ENCODE assay signal across 20 cellular contexts in genomic region chr10:65294329-65294728, GRCh38.
A peak's percentile ranks its signal among the peaks of the same experiment; 100 is the strongest.
DNase-seq lines count a peak whose midpoint lies in the region; TF ChIP-seq lines count a peak whose summit lies in the region.
"Had no signal": no experiment of that assay in that cellular context is flagged by ENCODE, and none has a peak within 500 bp of the region (broad histone marks: within the 10 kb centered on the region; RNA-seq: fewer than 3 reads in every experiment).

No MANE protein-coding gene starts in this region.

- no peak overlapping the region for H3K18ac ChIP-seq in mesendoderm (ENCODE audit: low read length)

- no peak overlapping the region for H3K4me3 Mint-ChIP-seq in progenitor cell of endocrine pancreas (ENCODE audit: low read depth)
- H3K4me3 Mint-ChIP-seq: activated CD8-positive, alpha-beta memory T cell treated with anti-CD3 and anti-CD28 coated beads, Interleukin-2, amount 10 ng/mL, durations not matched to agents 7 days and 5 days; activated naive CD8-positive, alpha-beta T cell treated with anti-CD3 and anti-CD28 coated beads, Interleukin-2, amount 50 U/mL, for 24 hours; naive thymus-derived CD4-positive, alpha-beta T cell; T-helper 2 cell treated with Interferon-gamma antibody and Interleukin-4, amounts not matched to agents 5 μg/mL and 100 μg/mL, for 36 hours had no signal

- H4K5ac ChIP-seq in mesendoderm (ENCODE audit: low read length) = no peak overlapping the region

- no peak overlapping the region for H2AK5ac ChIP-seq in mesendoderm (ENCODE audit: low read length)

- no peak overlapping the region for H2BK120ac ChIP-seq in mesendoderm (ENCODE audit: low read depth, low read length)

- no peaks in the 10 kb centered on the region for H3K4me1 Mint-ChIP-seq in progenitor cell of endocrine pancreas (ENCODE audit: low read depth)
- H3K4me1 Mint-ChIP-seq: activated CD8-positive, alpha-beta memory T cell treated with anti-CD3 and anti-CD28 coated beads, Interleukin-2, amount 10 ng/mL, durations not matched to agents 7 days and 5 days; activated naive CD8-positive, alpha-beta T cell treated with anti-CD3 and anti-CD28 coated beads, Interleukin-2, amount 50 U/mL, for 24 hours; naive thymus-derived CD4-positive, alpha-beta T cell had no signal

- TF ChIP-seq CTCF in A673 (conservative IDR thresholded peaks at IDR 0.05; ENCODE audit: low read depth, low read length) = no peak
- no peak for TF ChIP-seq CTCF in astrocyte of the spinal cord (IDR thresholded peaks at IDR 0.05; ENCODE audit: low read depth, low read length)
- no peak for TF ChIP-seq CTCF in progenitor cell of endocrine pancreas (IDR thresholded peaks at IDR 0.05; ENCODE audit: unreplicated experiment)

- H3K79me2 ChIP-seq in mesendoderm (ENCODE audit: control insufficient read depth, insufficient read depth, low read length) = no peaks in the 10 kb centered on the region
- H3K79me2 ChIP-seq: parathyroid adenoma had no signal

- no peak overlapping the region for H3K27ac Mint-ChIP-seq in progenitor cell of endocrine pancreas
- H3K27ac Mint-ChIP-seq: activated CD8-positive, alpha-beta memory T cell treated with anti-CD3 and anti-CD28 coated beads, Interleukin-2, amount 10 ng/mL, durations not matched to agents 7 days and 5 days; activated naive CD8-positive, alpha-beta T cell treated with anti-CD3 and anti-CD28 coated beads, Interleukin-2, amount 50 U/mL, for 24 hours; activated T-helper 2 cell treated with anti-CD3 and anti-CD28 coated beads, Interferon-gamma antibody, Interleukin-2, Interleukin-4, amounts not matched to agents 10 μg/mL and 5 μg/mL and 100 μg/mL, durations not matched to agents 14 hours and 24 hours and 36 hours; naive thymus-derived CD4-positive, alpha-beta T cell; T-helper 2 cell treated with Interferon-gamma antibody and Interleukin-4, amounts not matched to agents 5 μg/mL and 100 μg/mL, for 36 hours had no signal

- H3K4me3 ChIP-seq in A673 (ENCODE audit: low read depth, low read length, poor library complexity, severe bottlenecking) = no peak overlapping the region
- no peak overlapping the region for H3K4me3 ChIP-seq in astrocyte of the spinal cord (ENCODE audit: low read depth, low read length)
- H3K4me3 ChIP-seq in mesendoderm (ENCODE audit: low read length) = no peak overlapping the region
- H3K4me3 ChIP-seq: skin epidermis, testis had no signal

- H3K27me3 ChIP-seq in A673 (replicated peaks; ENCODE audit: insufficient read depth, low read depth, low read length, poor library complexity) (no peaks in the 10 kb centered on the region), mesendoderm (ENCODE audit: insufficient read depth, low read length, poor library complexity) (no peaks in the 10 kb centered on the region)
- H3K27me3 ChIP-seq: testis had no signal

- CTCF ChIA-PET in A673 (lab: Charles Lee) = no interaction called here

- H3K27ac ChIP-seq in A673 (ENCODE audit: low read depth, low read length, poor library complexity, severe bottlenecking) = no peak overlapping the region
- no peak overlapping the region for H3K27ac ChIP-seq in mesendoderm (ENCODE audit: low read depth, low read length)
- H3K27ac ChIP-seq: parathyroid adenoma, skin epidermis, testis had no signal

- no peak overlapping the region for H3K23ac ChIP-seq in mesendoderm (ENCODE audit: low read length)

- no peak overlapping the region for H3K4ac ChIP-seq in mesendoderm (ENCODE audit: low read depth, low read length)

- no peak overlapping the region for H3K9ac ChIP-seq in mesendoderm (ENCODE audit: low read length)
- H3K9ac ChIP-seq: parathyroid adenoma had no signal

- H2BK5ac ChIP-seq in mesendoderm (ENCODE audit: low read length) = no peak overlapping the region

- H3K56ac ChIP-seq in mesendoderm (ENCODE audit: low read length) = no peak overlapping the region

- H3K4me2 ChIP-seq in mesendoderm (ENCODE audit: low read length) = no peak overlapping the region

- no peak overlapping the region for H4K8ac ChIP-seq in mesendoderm (ENCODE audit: low read depth, low read length)

- in situ Hi-C loops in KBM-7 (cut with MboI; ENCODE audit: low pct_unique_long_range_greater_than_20kb, low sequenced_read_pairs) (no loop called here), astrocyte of the spinal cord (cut with HindIII; ENCODE audit: low sequenced_read_pairs) (no loop called here)

- no peaks in the 10 kb centered on the region for H3K79me1 ChIP-seq in mesendoderm (ENCODE audit: low read length)

- H3K9me3 Mint-ChIP-seq in progenitor cell of endocrine pancreas (ENCODE audit: low read depth) = no peaks in the 10 kb centered on the region
- H3K9me3 Mint-ChIP-seq: activated T-helper 2 cell treated with anti-CD3 and anti-CD28 coated beads, Interferon-gamma antibody, Interleukin-2, Interleukin-4, amounts not matched to agents 10 μg/mL and 5 μg/mL and 100 μg/mL, durations not matched to agents 14 hours and 24 hours and 36 hours had no signal

- no peak overlapping the region for H2BK15ac ChIP-seq in mesendoderm (replicated peaks; ENCODE audit: low read depth)

- H3K27me3 Mint-ChIP-seq in progenitor cell of endocrine pancreas = no peaks in the 10 kb centered on the region
- H3K27me3 Mint-ChIP-seq: activated CD8-positive, alpha-beta memory T cell treated with anti-CD3 and anti-CD28 coated beads, Interleukin-2, amount 10 ng/mL, durations not matched to agents 7 days and 5 days; activated naive CD8-positive, alpha-beta T cell treated with anti-CD3 and anti-CD28 coated beads, Interleukin-2, amount 50 U/mL, for 24 hours; naive thymus-derived CD4-positive, alpha-beta T cell had no signal

- BruUV-seq in A673 (replicated peaks; lab: Mats Ljungman, UMichigan) = no TSS peak

- WGBS in mesendoderm (ENCODE audit: extremely low coverage, insufficient coverage, low lambda C conversion rate) = no CpG with 5 or more reads among the region's 1 CpG

- no peaks in the 10 kb centered on the region for H3K9me3 ChIP-seq in A673 (ENCODE audit: low read depth, low read length, poor library complexity, severe bottlenecking)
- H3K9me3 ChIP-seq: testis had no signal

- no peaks in the 10 kb centered on the region for H3K36me3 ChIP-seq in A673 (ENCODE audit: insufficient read depth, low read length, poor library complexity, severe bottlenecking)
- no peaks in the 10 kb centered on the region for H3K36me3 ChIP-seq in mesendoderm (ENCODE audit: control insufficient read depth, insufficient read depth, low read length)

- H3K4me1 ChIP-seq in A673 (ENCODE audit: insufficient read depth, low read length, poor library complexity, severe bottlenecking) (no peaks in the 10 kb centered on the region), mesendoderm (ENCODE audit: control insufficient read depth, low read depth, low read length) (no peaks in the 10 kb centered on the region)
- H3K4me1 ChIP-seq: parathyroid adenoma, testis had no signal

- intact Hi-C loops in A673 (cut with micrococcal nuclease; ENCODE audit: unreplicated experiment) = no loop called here

- DNase-seq in A673 (ENCODE audit: low spot score) = peak; percentile 0
- peak; percentile 23 for DNase-seq in KBM-7
- DNase-seq in astrocyte of the spinal cord (ENCODE audit: low read depth, low spot score) = peak; percentile 30
- peak; percentile 86 for DNase-seq in mesendoderm
- no peak for DNase-seq in NK-92 (lab: John Stamatoyannopoulos, UW; ENCODE audit: unreplicated experiment)
- no peak for DNase-seq in progenitor cell of endocrine pancreas (ENCODE audit: low spot score, unreplicated experiment)
- DNase-seq in cerebellar nuclear complex (lab: John Stamatoyannopoulos, UW) = no peak
- DNase-seq in NCI-H69 (lab: John Stamatoyannopoulos, UW) = no peak
- DNase-seq: activated CD4-positive, CD25-positive, alpha-beta regulatory T cell treated with anti-CD3 and anti-CD28 coated beads, Interleukin-2, amount 50 U/mL, for 72 hours; activated CD8-positive, alpha-beta memory T cell treated with anti-CD3 and anti-CD28 coated beads, Interleukin-2, amount 10 ng/mL, durations not matched to agents 7 days and 5 days; activated naive CD8-positive, alpha-beta T cell treated with anti-CD3 and anti-CD28 coated beads, Interleukin-2, amount 50 U/mL, for 24 hours; DMS153; naive thymus-derived CD4-positive, alpha-beta T cell; NCI-H1092 treated with DMSO at 0.1 percent for 48 hours; NCI-H524 treated with DMSO at 0.1 percent for 48 hours; testis had no signal

- no peaks in the 10 kb centered on the region for H3K36me3 Mint-ChIP-seq in progenitor cell of endocrine pancreas (ENCODE audit: insufficient read depth)
- H3K36me3 Mint-ChIP-seq: activated CD8-positive, alpha-beta memory T cell treated with anti-CD3 and anti-CD28 coated beads, Interleukin-2, amount 10 ng/mL, durations not matched to agents 7 days and 5 days; naive thymus-derived CD4-positive, alpha-beta T cell had no signal

- POLR2A ChIA-PET in A673 (lab: Charles Lee; ENCODE audit: low non-redundant PET) = no interaction called here

Comparison
In these comparisons a context has a peak if more than half of its experiments do, and no peak if none do; other contexts are left out.
1. DNase-seq: peak in A673 (single experiment), KBM-7 (single experiment), astrocyte of the spinal cord (single experiment) and mesendoderm (single experiment); none in NK-92 (single experiment), progenitor cell of endocrine pancreas (single experiment), cerebellar nuclear complex (0 of 2) and NCI-H69 (single experiment).